1 cellular context compared by ENCODE assay signal in the genomic region with DNA sequence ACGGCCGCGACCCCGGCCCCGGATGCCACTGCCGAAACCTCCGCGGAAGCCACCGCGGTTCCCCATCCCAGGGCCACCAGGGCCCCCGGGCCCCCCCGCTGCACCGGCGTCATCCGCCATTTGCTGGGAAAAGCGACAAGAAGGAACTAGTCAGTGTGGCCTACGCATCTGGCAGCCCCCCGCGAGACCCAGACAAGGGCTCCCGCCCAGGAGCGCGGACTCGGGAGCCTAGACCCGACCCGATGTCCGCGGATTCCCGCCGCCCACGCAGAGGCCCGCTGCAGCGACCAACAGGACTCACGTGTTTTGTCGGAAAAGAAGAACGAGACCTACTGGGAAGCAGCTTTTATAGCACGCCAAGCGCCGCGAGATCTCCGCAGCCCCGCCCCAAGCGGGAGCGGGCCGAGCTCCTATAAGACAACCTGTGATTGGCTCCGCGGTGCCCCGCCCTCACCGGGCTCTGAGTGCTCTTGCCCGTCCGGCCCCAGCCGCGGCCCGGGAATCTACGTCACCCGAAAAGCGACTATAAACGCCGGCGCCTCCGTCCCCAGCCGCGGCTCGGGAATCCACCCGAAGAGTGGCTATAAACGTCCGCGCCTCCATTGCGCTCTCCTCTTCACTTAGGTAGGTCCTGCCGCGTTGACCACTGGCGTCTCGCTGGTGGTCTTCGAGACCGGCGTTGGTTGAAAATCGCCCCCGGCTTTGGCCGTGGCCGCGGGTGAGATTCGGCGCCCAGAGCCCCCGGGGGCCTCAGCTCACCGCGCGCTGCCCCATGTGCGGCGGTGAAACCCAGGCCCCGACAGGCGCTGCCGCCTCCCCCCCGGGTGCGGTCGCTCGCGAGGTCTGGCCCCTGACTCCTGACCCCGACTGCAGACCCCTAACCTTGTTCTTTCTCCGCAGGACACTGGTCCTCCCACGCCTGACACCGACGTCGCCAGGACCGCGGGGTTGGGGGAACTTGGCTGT.
TF ChIP-seq lines count a peak whose summit lies in the region.

A gene (minus strand): TSS at position 321 of the 966 bp plus-strand sequence. CDS start 201 bp downstream, at position 120.

TF ChIP-seq in HepG2, 621 proteins besides CTCF, POLR2A, EP300 and RAD21 (continued from another document and continues in another):
- TF ChIP-seq, protein P1, sequence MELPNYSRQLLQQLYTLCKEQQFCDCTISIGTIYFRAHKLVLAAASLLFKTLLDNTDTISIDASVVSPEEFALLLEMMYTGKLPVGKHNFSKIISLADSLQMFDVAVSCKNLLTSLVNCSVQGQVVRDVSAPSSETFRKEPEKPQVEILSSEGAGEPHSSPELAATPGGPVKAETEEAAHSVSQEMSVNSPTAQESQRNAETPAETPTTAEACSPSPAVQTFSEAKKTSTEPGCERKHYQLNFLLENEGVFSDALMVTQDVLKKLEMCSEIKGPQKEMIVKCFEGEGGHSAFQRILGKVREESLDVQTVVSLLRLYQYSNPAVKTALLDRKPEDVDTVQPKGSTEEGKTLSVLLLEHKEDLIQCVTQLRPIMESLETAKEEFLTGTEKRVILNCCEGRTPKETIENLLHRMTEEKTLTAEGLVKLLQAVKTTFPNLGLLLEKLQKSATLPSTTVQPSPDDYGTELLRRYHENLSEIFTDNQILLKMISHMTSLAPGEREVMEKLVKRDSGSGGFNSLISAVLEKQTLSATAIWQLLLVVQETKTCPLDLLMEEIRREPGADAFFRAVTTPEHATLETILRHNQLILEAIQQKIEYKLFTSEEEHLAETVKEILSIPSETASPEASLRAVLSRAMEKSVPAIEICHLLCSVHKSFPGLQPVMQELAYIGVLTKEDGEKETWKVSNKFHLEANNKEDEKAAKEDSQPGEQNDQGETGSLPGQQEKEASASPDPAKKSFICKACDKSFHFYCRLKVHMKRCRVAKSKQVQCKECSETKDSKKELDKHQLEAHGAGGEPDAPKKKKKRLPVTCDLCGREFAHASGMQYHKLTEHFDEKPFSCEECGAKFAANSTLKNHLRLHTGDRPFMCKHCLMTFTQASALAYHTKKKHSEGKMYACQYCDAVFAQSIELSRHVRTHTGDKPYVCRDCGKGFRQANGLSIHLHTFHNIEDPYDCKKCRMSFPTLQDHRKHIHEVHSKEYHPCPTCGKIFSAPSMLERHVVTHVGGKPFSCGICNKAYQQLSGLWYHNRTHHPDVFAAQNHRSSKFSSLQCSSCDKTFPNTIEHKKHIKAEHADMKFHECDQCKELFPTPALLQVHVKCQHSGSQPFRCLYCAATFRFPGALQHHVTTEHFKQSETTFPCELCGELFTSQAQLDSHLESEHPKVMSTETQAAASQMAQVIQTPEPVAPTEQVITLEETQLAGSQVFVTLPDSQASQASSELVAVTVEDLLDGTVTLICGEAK (IDR thresholded peaks at IDR 0.05): no peak
- TF ChIP-seq, protein P1 (CRISPR knock-in tag; IDR thresholded peaks at IDR 0.05): peak; percentile 72
- TF ChIP-seq ZNF557 (CRISPR knock-in tag; IDR thresholded peaks at IDR 0.05): peak; percentile 57; the same call in 1 of the 2 replicates
- TF ChIP-seq ZNF749 (CRISPR knock-in tag; IDR thresholded peaks at IDR 0.05; ENCODE audit: borderline replicate concordance): 0 out of 2 replicates have a peak, but pooled peaks have one; percentile 80
- no peak for TF ChIP-seq MATR3 (CRISPR knock-in tag; IDR thresholded peaks at IDR 0.05)
- peak; percentile 72 for TF ChIP-seq SKI (IDR thresholded peaks at IDR 0.05; ENCODE audit: partially characterized antibody)
- TF ChIP-seq ZNF160 (CRISPR knock-in tag; IDR thresholded peaks at IDR 0.05): peak; percentile 66; the same call in 1 of the 2 replicates
- 0 out of 2 replicates have a peak, but pooled peaks have one; percentile 46 for TF ChIP-seq ZNF792 (CRISPR knock-in tag; IDR thresholded peaks at IDR 0.05)
- TF ChIP-seq, protein P2, sequence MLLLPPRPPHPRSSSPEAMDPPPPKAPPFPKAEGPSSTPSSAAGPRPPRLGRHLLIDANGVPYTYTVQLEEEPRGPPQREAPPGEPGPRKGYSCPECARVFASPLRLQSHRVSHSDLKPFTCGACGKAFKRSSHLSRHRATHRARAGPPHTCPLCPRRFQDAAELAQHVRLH (CRISPR knock-in tag; IDR thresholded peaks at IDR 0.05; ENCODE audit: borderline replicate concordance, low read depth): 0 out of 2 replicates have a peak, but pooled peaks have one; percentile 77
- TF ChIP-seq KDM6A (CRISPR knock-in tag; IDR thresholded peaks at IDR 0.05; ENCODE audit: low read depth): no peak
- TF ChIP-seq, protein P3, sequence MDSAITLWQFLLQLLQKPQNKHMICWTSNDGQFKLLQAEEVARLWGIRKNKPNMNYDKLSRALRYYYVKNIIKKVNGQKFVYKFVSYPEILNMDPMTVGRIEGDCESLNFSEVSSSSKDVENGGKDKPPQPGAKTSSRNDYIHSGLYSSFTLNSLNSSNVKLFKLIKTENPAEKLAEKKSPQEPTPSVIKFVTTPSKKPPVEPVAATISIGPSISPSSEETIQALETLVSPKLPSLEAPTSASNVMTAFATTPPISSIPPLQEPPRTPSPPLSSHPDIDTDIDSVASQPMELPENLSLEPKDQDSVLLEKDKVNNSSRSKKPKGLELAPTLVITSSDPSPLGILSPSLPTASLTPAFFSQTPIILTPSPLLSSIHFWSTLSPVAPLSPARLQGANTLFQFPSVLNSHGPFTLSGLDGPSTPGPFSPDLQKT (CRISPR knock-in tag; IDR thresholded peaks at IDR 0.05; ENCODE audit: borderline replicate concordance): no peak
- TF ChIP-seq, protein P4, sequence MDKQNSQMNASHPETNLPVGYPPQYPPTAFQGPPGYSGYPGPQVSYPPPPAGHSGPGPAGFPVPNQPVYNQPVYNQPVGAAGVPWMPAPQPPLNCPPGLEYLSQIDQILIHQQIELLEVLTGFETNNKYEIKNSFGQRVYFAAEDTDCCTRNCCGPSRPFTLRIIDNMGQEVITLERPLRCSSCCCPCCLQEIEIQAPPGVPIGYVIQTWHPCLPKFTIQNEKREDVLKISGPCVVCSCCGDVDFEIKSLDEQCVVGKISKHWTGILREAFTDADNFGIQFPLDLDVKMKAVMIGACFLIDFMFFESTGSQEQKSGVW (CRISPR knock-in tag; IDR thresholded peaks at IDR 0.05; ENCODE audit: borderline replicate concordance): no peak
- TF ChIP-seq THYN1 (CRISPR knock-in tag; IDR thresholded peaks at IDR 0.05; ENCODE audit: borderline replicate concordance, low read depth): no peak
- TF ChIP-seq, protein P5, sequence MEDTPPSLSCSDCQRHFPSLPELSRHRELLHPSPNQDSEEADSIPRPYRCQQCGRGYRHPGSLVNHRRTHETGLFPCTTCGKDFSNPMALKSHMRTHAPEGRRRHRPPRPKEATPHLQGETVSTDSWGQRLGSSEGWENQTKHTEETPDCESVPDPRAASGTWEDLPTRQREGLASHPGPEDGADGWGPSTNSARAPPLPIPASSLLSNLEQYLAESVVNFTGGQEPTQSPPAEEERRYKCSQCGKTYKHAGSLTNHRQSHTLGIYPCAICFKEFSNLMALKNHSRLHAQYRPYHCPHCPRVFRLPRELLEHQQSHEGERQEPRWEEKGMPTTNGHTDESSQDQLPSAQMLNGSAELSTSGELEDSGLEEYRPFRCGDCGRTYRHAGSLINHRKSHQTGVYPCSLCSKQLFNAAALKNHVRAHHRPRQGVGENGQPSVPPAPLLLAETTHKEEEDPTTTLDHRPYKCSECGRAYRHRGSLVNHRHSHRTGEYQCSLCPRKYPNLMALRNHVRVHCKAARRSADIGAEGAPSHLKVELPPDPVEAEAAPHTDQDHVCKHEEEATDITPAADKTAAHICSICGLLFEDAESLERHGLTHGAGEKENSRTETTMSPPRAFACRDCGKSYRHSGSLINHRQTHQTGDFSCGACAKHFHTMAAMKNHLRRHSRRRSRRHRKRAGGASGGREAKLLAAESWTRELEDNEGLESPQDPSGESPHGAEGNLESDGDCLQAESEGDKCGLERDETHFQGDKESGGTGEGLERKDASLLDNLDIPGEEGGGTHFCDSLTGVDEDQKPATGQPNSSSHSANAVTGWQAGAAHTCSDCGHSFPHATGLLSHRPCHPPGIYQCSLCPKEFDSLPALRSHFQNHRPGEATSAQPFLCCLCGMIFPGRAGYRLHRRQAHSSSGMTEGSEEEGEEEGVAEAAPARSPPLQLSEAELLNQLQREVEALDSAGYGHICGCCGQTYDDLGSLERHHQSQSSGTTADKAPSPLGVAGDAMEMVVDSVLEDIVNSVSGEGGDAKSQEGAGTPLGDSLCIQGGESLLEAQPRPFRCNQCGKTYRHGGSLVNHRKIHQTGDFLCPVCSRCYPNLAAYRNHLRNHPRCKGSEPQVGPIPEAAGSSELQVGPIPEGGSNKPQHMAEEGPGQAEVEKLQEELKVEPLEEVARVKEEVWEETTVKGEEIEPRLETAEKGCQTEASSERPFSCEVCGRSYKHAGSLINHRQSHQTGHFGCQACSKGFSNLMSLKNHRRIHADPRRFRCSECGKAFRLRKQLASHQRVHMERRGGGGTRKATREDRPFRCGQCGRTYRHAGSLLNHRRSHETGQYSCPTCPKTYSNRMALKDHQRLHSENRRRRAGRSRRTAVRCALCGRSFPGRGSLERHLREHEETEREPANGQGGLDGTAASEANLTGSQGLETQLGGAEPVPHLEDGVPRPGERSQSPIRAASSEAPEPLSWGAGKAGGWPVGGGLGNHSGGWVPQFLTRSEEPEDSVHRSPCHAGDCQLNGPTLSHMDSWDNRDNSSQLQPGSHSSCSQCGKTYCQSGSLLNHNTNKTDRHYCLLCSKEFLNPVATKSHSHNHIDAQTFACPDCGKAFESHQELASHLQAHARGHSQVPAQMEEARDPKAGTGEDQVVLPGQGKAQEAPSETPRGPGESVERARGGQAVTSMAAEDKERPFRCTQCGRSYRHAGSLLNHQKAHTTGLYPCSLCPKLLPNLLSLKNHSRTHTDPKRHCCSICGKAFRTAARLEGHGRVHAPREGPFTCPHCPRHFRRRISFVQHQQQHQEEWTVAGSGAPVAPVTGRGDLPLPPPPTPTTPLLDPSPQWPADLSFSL (CRISPR knock-in tag; IDR thresholded peaks at IDR 0.05): no peak
- peak; percentile 90 for TF ChIP-seq ZMYM4 (CRISPR knock-in tag; IDR thresholded peaks at IDR 0.05)
- TF ChIP-seq, protein P6, sequence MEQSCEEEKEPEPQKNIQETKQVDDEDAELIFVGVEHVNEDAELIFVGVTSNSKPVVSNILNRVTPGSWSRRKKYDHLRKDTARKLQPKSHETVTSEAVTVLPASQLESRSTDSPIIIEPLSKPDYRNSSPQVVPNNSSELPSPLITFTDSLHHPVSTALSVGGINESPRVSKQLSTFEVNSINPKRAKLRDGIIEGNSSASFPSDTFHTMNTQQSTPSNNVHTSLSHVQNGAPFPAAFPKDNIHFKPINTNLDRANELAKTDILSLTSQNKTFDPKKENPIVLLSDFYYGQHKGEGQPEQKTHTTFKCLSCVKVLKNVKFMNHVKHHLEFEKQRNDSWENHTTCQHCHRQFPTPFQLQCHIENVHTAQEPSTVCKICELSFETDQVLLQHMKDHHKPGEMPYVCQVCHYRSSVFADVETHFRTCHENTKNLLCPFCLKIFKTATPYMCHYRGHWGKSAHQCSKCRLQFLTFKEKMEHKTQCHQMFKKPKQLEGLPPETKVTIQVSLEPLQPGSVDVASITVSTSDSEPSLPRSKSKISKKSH (CRISPR knock-in tag; IDR thresholded peaks at IDR 0.05; ENCODE audit: borderline replicate concordance): peak; percentile 61; the same call in 1 of the 2 replicates
- TF ChIP-seq, protein P7, sequence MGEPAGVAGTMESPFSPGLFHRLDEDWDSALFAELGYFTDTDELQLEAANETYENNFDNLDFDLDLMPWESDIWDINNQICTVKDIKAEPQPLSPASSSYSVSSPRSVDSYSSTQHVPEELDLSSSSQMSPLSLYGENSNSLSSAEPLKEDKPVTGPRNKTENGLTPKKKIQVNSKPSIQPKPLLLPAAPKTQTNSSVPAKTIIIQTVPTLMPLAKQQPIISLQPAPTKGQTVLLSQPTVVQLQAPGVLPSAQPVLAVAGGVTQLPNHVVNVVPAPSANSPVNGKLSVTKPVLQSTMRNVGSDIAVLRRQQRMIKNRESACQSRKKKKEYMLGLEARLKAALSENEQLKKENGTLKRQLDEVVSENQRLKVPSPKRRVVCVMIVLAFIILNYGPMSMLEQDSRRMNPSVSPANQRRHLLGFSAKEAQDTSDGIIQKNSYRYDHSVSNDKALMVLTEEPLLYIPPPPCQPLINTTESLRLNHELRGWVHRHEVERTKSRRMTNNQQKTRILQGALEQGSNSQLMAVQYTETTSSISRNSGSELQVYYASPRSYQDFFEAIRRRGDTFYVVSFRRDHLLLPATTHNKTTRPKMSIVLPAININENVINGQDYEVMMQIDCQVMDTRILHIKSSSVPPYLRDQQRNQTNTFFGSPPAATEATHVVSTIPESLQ (CRISPR knock-in tag; conservative IDR thresholded peaks at IDR 0.05): peak; percentile 50; the same call in 1 of the 2 replicates
- TF ChIP-seq, protein P8, sequence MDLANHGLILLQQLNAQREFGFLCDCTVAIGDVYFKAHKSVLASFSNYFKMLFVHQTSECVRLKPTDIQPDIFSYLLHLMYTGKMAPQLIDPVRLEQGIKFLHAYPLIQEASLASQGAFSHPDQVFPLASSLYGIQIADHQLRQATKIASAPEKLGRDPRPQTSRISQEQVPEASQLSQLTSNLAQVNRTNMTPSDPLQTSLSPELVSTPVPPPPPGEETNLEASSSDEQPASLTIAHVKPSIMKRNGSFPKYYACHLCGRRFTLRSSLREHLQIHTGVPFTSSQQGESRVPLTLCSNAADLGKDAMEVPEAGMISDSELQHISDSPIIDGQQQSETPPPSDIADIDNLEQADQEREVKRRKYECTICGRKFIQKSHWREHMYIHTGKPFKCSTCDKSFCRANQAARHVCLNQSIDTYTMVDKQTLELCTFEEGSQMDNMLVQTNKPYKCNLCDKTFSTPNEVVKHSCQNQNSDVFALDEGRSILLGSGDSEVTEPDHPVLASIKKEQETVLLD (CRISPR knock-in tag; IDR thresholded peaks at IDR 0.05; ENCODE audit: low read depth): peak; percentile 73
